1 cellular context compared by ENCODE assay signal in genomic region chr1:233615571-233615970, GRCh38.
TF ChIP-seq lines count a peak whose summit lies in the region.

No MANE protein-coding gene starts in this region.

TF ChIP-seq in HEK293, 187 proteins besides CTCF, POLR2A, EP300 and RAD21 (continued from another document):
- TF ChIP-seq PRDM6 (tag by site-specific recombination; IDR thresholded peaks at IDR 0.05), result peak; percentile 37; the same call in 1 of the 2 replicates
- TF ChIP-seq ZNF610 (tag by site-specific recombination; IDR thresholded peaks at IDR 0.05; ENCODE audit: borderline replicate concordance), result no peak
- no peak for TF ChIP-seq ZNF513 (tag by site-specific recombination; IDR thresholded peaks at IDR 0.05)
- TF ChIP-seq ZBTB49 (tag by site-specific recombination; IDR thresholded peaks at IDR 0.05; ENCODE audit: low read depth), result no peak
- no peak for TF ChIP-seq ZBTB17 (tag by site-specific recombination; IDR thresholded peaks at IDR 0.05)
- no peak for TF ChIP-seq ZNF423 (tag by site-specific recombination; IDR thresholded peaks at IDR 0.05)
- TF ChIP-seq TSHZ1 (tag by site-specific recombination; IDR thresholded peaks at IDR 0.05; ENCODE audit: borderline replicate concordance), result no peak
- TF ChIP-seq ZNF398 (tag by site-specific recombination; IDR thresholded peaks at IDR 0.05), result 0 out of 2 replicates have a peak, but pooled peaks have one; percentile 24
- TF ChIP-seq PRDM1 (tag by site-specific recombination; IDR thresholded peaks at IDR 0.05), result no peak
